6 cellular contexts compared by ENCODE assay signal in the genomic region with DNA sequence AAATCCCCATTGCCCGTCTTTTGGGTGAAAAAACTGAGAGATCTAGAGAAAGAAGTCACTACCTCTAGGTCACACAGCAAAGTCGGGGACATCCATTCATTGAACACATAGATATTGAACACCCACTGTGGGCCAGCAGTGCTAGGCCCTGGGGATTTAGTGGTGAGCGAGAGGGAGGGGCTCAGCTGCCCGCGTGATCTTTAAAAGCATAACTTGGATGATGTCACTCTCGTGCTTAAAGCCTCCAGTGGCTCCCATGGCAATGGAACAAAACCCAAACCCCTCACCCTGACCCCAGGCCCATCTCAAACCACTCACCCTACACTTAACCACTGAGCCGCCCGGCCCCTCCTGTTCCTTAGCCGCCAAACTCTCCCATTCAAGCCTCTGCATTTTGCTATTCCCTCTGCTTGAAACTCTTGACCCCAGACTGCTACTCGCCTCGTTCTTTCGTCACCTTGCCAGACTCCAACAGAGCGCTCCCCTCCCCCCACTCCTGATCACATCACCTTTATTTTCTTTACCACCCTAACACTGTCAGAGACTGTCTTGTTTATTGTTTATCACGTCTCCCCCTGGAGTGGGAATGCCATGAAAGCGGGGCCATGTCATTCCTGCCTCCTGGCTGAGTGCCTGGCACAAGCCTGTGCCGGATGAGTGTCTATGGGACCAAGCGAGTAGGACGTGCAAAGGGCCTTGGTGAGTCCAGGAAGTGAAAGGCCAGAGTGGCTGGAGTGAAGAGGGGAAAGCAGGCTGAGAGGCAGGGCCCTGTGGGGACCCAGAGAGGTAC. TPM values are rescaled to one million over a fixed set of nuclear protein-coding genes. Genes with fewer than 3 reads are reported as not detected.
A peak's percentile ranks its signal among the peaks of the same experiment; 100 is the strongest.
DNase-seq lines count a peak whose midpoint lies in the region; ATAC-seq and TF ChIP-seq lines count a peak whose summit lies in the region.

No MANE protein-coding gene starts in this region.

- H3K36me3 Mint-ChIP-seq in nephron progenitor cell (ENCODE audit: low read depth), result no peaks in the 10 kb centered on the region

- peaks cover 49% of the 10 kb centered on the region for H3K4me1 ChIP-seq in body of pancreas

- WGBS in body of pancreas, 2 donors, result 24 to 31% methylated on average over 14 to 18 of the region's 18 CpGs

- H3K4me3 Mint-ChIP-seq in nephron progenitor cell, result peak overlapping the region; percentile 60

- no peaks in the 10 kb centered on the region for H3K9me3 ChIP-seq in MG63
- no peaks in the 10 kb centered on the region for H3K9me3 ChIP-seq in body of pancreas

- H3K9me3 Mint-ChIP-seq in nephron progenitor cell, result no peaks in the 10 kb centered on the region

- H3K27me3 ChIP-seq in MG63 (no peaks in the 10 kb centered on the region), body of pancreas (no peaks in the 10 kb centered on the region)

- peaks cover 24% of the 10 kb centered on the region for H3K36me3 ChIP-seq in MG63
- no peaks in the 10 kb centered on the region for H3K36me3 ChIP-seq in body of pancreas (replicated peaks in 1 of 2; ENCODE audit: insufficient read depth in 1 of 2, low read depth in 2 of 2)

- intact Hi-C loops in body of pancreas (cut with DNase I), result loop anchor here (5.0 kb wide), 1 partner anchor 194 kb away; the partner anchor contains the start of gene TOR2A

- no peak overlapping the region for H3K27ac Mint-ChIP-seq in nephron progenitor cell

- peak overlapping the region in 1 of 4 donors; percentile 3 for H3K27ac ChIP-seq in body of pancreas

- peaks cover 44% of the 10 kb centered on the region for H3K27me3 Mint-ChIP-seq in nephron progenitor cell (ENCODE audit: low read depth, poor library complexity)

- DNase-seq in NCI-H82 (lab: John Stamatoyannopoulos, UW) (peak; percentile 68), NCI-H82 treated with DMSO at 0.1 percent for 48 hours (lab: John Stamatoyannopoulos, UW; ENCODE audit: unreplicated experiment) (no peak), MG63 (peak; percentile 52), body of pancreas (no peak), nephron progenitor cell (no peak)
- no peak for DNase-seq in activated CD4-positive, CD25-positive, alpha-beta regulatory T cell (lab: John Stamatoyannopoulos, UW)

- TF ChIP-seq CTCF in body of pancreas (IDR thresholded peaks at IDR 0.05), result no peak
- no peak for TF ChIP-seq CTCF in nephron progenitor cell (IDR thresholded peaks at IDR 0.05)

- peak; percentile 12 for ATAC-seq in body of pancreas

- peak overlapping the region; percentile 48 for H3K4me3 ChIP-seq in MG63
- H3K4me3 ChIP-seq in body of pancreas, result no peak overlapping the region

- H3K4me1 Mint-ChIP-seq in nephron progenitor cell, result peaks cover 24% of the 10 kb centered on the region

- no peak for TF ChIP-seq POLR2A in body of pancreas (IDR thresholded peaks at IDR 0.05)

RNA-seq across cellular contexts. Expression of gene PIP5KL1, which starts 0.7 kb away (rescaled TPM):
- total RNA-seq in MG63 (2014; rRNA removed; shearing (Covaris generic); ENCODE audit: low replicate concordance), result 0.13 TPM in 1 of 2 replicates, not detected in the other
- total RNA-seq in body of pancreas, result 1 to 10 TPM; 1.3 to 2.6 TPM

RNA-seq across cellular contexts. Expression of gene DPM2, which starts 6.4 kb away (rescaled TPM):
- 23.3 and 38.9 TPM in 2 replicates for total RNA-seq in MG63 (2014; rRNA removed; shearing (Covaris generic); ENCODE audit: low replicate concordance)
- total RNA-seq in body of pancreas, result 10 to 100 TPM; 23.3 to 39.9 TPM

RNA-seq across cellular contexts. Expression of gene ST6GALNAC4, which starts 14.4 kb away (rescaled TPM):
- 4.7 and 26.9 TPM in 2 replicates for total RNA-seq in MG63 (2014; rRNA removed; shearing (Covaris generic); ENCODE audit: low replicate concordance)
- total RNA-seq in body of pancreas, result 10 to 100 TPM; 36.6 to 63.8 TPM

RNA-seq across cellular contexts. Expression of gene ST6GALNAC6, which starts 31.9 kb away (rescaled TPM):
- total RNA-seq in MG63 (2014; rRNA removed; shearing (Covaris generic); ENCODE audit: low replicate concordance), result 40.5 and 47.3 TPM in 2 replicates
- total RNA-seq in body of pancreas, result 10 to 100 TPM; 46.1 to 66.7 TPM

RNA-seq across cellular contexts. Expression of gene EEIG1, which starts 49.5 kb away (rescaled TPM):
- 10.3 and 11.8 TPM in 2 replicates for total RNA-seq in MG63 (2014; rRNA removed; shearing (Covaris generic); ENCODE audit: low replicate concordance)
- total RNA-seq in body of pancreas, result 10 to 100 TPM; 41.9 to 42.0 TPM

Comparison
In these comparisons a context has a peak if more than half of its experiments do, and no peak if none do; other contexts are left out.
1. DNase-seq: peak in NCI-H82 (single experiment) and MG63 (single experiment); none in NCI-H82 treated with DMSO at 0.1 percent for 48 hours (single experiment), body of pancreas (0 of 4), nephron progenitor cell (single experiment) and activated CD4-positive, CD25-positive, alpha-beta regulatory T cell (0 of 4).